In the genomic region with DNA sequence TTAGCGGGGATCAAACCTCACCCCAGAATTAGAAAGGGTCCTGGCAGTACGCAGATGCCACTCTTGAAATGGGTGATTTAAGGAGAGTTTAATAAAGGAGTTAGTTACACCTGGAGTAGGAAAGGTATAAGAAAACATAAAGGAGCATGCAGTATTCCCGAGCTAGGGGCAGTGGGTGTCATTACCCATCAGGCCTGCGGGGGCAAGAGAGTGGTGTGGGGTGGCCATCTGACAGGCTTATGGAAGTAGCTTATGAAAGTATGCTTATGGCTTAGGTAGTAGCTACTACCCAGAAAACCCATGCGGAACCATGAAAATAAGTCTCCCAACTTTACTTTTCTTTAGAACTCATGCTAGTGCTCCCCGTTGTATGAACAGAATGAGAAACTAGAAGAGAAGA, we compare ENCODE assay signal across 16 cellular contexts.
DNase-seq lines count a peak whose midpoint lies in the region; ATAC-seq and TF ChIP-seq lines count a peak whose summit lies in the region.
"Had no signal": no experiment of that assay in that cellular context is flagged by ENCODE, and none has a peak within 500 bp of the region (broad histone marks: within the 10 kb centered on the region; RNA-seq: fewer than 3 reads in every experiment).

No MANE protein-coding gene starts in this region.

- H3K9me3 Mint-ChIP-seq in activated T-cell treated with anti-CD3 and anti-CD28 coated beads, Interleukin-2, amount 50 U/mL, for 72 hours: peaks cover 3 to 7% of the 10 kb centered on the region in 2 donors

- H3K27ac Mint-ChIP-seq in activated T-cell treated with anti-CD3 and anti-CD28 coated beads, Interleukin-2, amount 50 U/mL, for 72 hours: no peak overlapping the region

- H3F3A ChIP-seq in PC-9 (ENCODE audit: insufficient read depth, low read depth): peaks cover 15% of the 10 kb centered on the region; the same call in 1 of the 2 replicates

- H3K4me3 Mint-ChIP-seq in activated T-cell treated with anti-CD3 and anti-CD28 coated beads, Interleukin-2, amount 50 U/mL, for 72 hours: no peak overlapping the region

- no peak overlapping the region for H2AFZ ChIP-seq in PC-9

- H3K27me3 ChIP-seq in upper lobe of right lung (no peaks in the 10 kb centered on the region), PC-9 (ENCODE audit: insufficient read depth, low read depth) (no peaks in the 10 kb centered on the region)

- peak; percentile 13 for DNase-seq in stimulated activated CD4-positive, alpha-beta T cell treated with anti-CD3 and anti-CD28 coated beads, Interleukin-15, amount 100 ng/mL, for 24 hours
- no peak for DNase-seq in stimulated activated CD4-positive, alpha-beta T cell treated with anti-CD3 and anti-CD28 coated beads, Interleukin-4, amount 100 ng/mL, for 1 hour
- DNase-seq in NCI-H2171 treated with DMSO at 0.1 percent for 48 hours (lab: John Stamatoyannopoulos, UW) (peak; percentile 23), fibroblast of villous mesenchyme (ENCODE audit: low read depth) (no peak), upper lobe of right lung (no peak), PC-9 (no peak), SW480 (ENCODE audit: low spot score) (no peak)
- no peak for DNase-seq in activated T-cell treated with anti-CD3 and anti-CD28 coated beads, Interleukin-2, amount 50 U/mL, for 72 hours
- DNase-seq: activated CD4-positive, CD25-positive, alpha-beta regulatory T cell; activated T-cell treated with anti-CD3 and anti-CD28 coated beads, Interleukin-2, amount 50 U/mL, for 48 hours; aorta; effector memory CD4-positive, alpha-beta T cell; MV-4-11; stimulated activated CD4-positive, alpha-beta T cell treated with anti-CD3 and anti-CD28 coated beads, Interleukin-4, amount 100 ng/mL, for 4 hours; stimulated activated naive CD4-positive, alpha-beta T cell treated with Interleukin-2 at 50 U/mL for 16 hours had no signal

- BruUV-seq in PC-9 (replicated peaks; lab: Mats Ljungman, UMichigan): no TSS peak

- no peaks in the 10 kb centered on the region for H3K9me2 ChIP-seq in PC-9 (ENCODE audit: insufficient read depth)

- intact Hi-C loops in upper lobe of right lung (cut with DNase I) (no loop called here), PC-9 (cut with micrococcal nuclease; ENCODE audit: unreplicated experiment) (loop anchor here (10.0 kb wide), 1 partner anchor 171 kb away; no protein-coding TSS in a partner anchor)

- TF ChIP-seq CTCF in fibroblast of villous mesenchyme (IDR thresholded peaks at IDR 0.05; ENCODE audit: insufficient read depth, low read depth, low read length): peak; percentile 31
- TF ChIP-seq CTCF in upper lobe of right lung (IDR thresholded peaks at IDR 0.05): no peak
- TF ChIP-seq CTCF in PC-9 (conservative IDR thresholded peaks at IDR 0.05): no peak

- H4K20me1 ChIP-seq in PC-9 (ENCODE audit: insufficient read depth): no peaks in the 10 kb centered on the region

- H3K4me3 ChIP-seq in fibroblast of villous mesenchyme (ENCODE audit: low read depth, low read length) (no peak overlapping the region), upper lobe of right lung (no peak overlapping the region), PC-9 (no peak overlapping the region)

- H3K4me1 ChIP-seq in upper lobe of right lung (no peaks in the 10 kb centered on the region), PC-9 (replicated peaks; ENCODE audit: insufficient read depth) (peaks cover 20% of the 10 kb centered on the region)

- POLR2A ChIA-PET in PC-9 (lab: Charles Lee; ENCODE audit: unreplicated experiment): no interaction called here

- no peaks in the 10 kb centered on the region for H3K79me2 ChIP-seq in PC-9 (ENCODE audit: low read depth)

- ATAC-seq in upper lobe of right lung: peak; percentile 25
- ATAC-seq in activated T-cell treated with anti-CD3 and anti-CD28 coated beads, Interleukin-2, amount 50 U/mL, for 72 hours (replicated peaks in 1 of 2): no peak

- no peak overlapping the region for H3K27ac ChIP-seq in upper lobe of right lung
- H3K27ac ChIP-seq in PC-9: no peak overlapping the region
- H3K27ac ChIP-seq: HL-60 had no signal

- H3K4me2 ChIP-seq in PC-9: no peak overlapping the region

- H3K9me3 ChIP-seq in upper lobe of right lung (no peaks in the 10 kb centered on the region), PC-9 (ENCODE audit: insufficient read depth, low read depth) (no peaks in the 10 kb centered on the region)

- CTCF ChIA-PET in PC-9 (lab: Charles Lee): no interaction called here

- no peaks in the 10 kb centered on the region for H3K27me3 Mint-ChIP-seq in activated T-cell treated with anti-CD3 and anti-CD28 coated beads, Interleukin-2, amount 50 U/mL, for 72 hours (ENCODE audit: low read depth)

- peaks cover 1 to 2% of the 10 kb centered on the region in 2 donors for H3K36me3 Mint-ChIP-seq in activated T-cell treated with anti-CD3 and anti-CD28 coated beads, Interleukin-2, amount 50 U/mL, for 72 hours (ENCODE audit: insufficient read depth in 2 of 2)

- H3K36me3 ChIP-seq in upper lobe of right lung (no peaks in the 10 kb centered on the region), PC-9 (ENCODE audit: low read depth) (no peaks in the 10 kb centered on the region)

- H3K4me1 Mint-ChIP-seq in activated T-cell treated with anti-CD3 and anti-CD28 coated beads, Interleukin-2, amount 50 U/mL, for 72 hours (ENCODE audit: low read depth): no peaks in the 10 kb centered on the region

Comparison
In these comparisons a context has a peak if more than half of its experiments do, and no peak if none do; other contexts are left out.
1. DNase-seq: peak in stimulated activated CD4-positive, alpha-beta T cell treated with anti-CD3 and anti-CD28 coated beads, Interleukin-15, amount 100 ng/mL, for 24 hours (single experiment) and NCI-H2171 treated with DMSO at 0.1 percent for 48 hours (single experiment); none in stimulated activated CD4-positive, alpha-beta T cell treated with anti-CD3 and anti-CD28 coated beads, Interleukin-4, amount 100 ng/mL, for 1 hour (single experiment), fibroblast of villous mesenchyme (single experiment), upper lobe of right lung (single experiment), activated T-cell treated with anti-CD3 and anti-CD28 coated beads, Interleukin-2, amount 50 U/mL, for 72 hours (0 of 2), PC-9 (0 of 2) and SW480 (single experiment).